ENCODE assay signal across 1 cellular context in the genomic region with DNA sequence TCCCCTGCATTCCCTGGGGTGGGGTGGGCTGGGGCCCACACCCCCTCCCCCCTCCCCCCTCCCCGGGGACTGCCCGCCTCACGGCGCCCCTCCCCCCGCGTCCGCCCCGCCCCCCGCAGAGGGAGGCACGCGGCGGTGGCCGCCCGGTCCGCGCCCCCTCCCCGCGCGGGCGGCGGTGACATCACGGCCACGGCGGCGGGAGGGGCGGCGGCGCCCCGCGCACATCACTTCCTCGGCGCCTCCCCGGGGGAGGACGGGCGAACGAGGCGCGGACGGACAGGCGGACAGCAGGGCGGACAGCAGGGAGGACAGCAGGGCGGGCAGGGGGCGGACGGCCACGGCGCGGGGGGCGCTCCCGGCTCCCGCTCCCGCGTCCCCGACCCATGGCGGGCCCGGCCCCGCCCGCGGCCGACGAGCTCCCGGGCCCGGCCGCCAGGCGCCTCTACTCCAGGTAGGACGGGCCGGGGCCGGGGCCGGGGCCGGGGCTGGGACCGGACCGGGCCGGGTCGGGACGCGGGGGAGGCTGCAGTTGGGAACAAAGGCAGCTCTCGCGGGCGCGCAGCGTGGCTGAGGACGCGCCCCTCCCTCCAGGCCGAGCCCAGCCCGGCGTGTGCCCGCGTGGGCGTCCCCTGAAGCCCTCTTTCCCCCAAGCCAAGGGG.
A peak's percentile ranks its signal among the peaks of the same experiment; 100 is the strongest.
TF ChIP-seq lines count a peak whose summit lies in the region.

A gene with protein sequence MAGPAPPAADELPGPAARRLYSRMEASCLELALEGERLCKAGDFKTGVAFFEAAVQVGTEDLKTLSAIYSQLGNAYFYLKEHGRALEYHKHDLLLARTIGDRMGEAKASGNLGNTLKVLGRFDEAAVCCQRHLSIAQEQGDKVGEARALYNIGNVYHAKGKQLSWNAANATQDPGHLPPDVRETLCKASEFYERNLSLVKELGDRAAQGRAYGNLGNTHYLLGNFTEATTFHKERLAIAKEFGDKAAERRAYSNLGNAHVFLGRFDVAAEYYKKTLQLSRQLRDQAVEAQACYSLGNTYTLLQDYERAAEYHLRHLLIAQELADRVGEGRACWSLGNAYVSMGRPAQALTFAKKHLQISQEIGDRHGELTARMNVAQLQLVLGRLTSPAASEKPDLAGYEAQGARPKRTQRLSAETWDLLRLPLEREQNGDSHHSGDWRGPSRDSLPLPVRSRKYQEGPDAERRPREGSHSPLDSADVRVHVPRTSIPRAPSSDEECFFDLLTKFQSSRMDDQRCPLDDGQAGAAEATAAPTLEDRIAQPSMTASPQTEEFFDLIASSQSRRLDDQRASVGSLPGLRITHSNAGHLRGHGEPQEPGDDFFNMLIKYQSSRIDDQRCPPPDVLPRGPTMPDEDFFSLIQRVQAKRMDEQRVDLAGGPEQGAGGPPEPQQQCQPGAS (plus strand): TSS at position 227 of the 659 bp plus-strand sequence. CDS start 157 bp downstream, at position 384.

TF ChIP-seq in HCT116, 20 proteins besides CTCF, POLR2A, EP300 and RAD21 (continued from another document):
- TF ChIP-seq, protein P1, sequence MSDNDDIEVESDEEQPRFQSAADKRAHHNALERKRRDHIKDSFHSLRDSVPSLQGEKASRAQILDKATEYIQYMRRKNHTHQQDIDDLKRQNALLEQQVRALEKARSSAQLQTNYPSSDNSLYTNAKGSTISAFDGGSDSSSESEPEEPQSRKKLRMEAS (IDR thresholded peaks at IDR 0.05) = no peak
- TF ChIP-seq TCF7L2 (IDR thresholded peaks at IDR 0.05; ENCODE audit: borderline replicate concordance, extremely low read depth, insufficient read depth, insufficient read length) = peak; percentile 6
